Comparison of ENCODE assay signal across 8 cellular contexts in genomic region chr19:33522371-33522662, GRCh38. TPM values are rescaled to one million over a fixed set of nuclear protein-coding genes. Genes with fewer than 3 reads are reported as not detected.
A peak's percentile ranks its signal among the peaks of the same experiment; 100 is the strongest.
DNase-seq lines count a peak whose midpoint lies in the region; ATAC-seq and TF ChIP-seq lines count a peak whose summit lies in the region.

No MANE protein-coding gene starts in this region.

- TF ChIP-seq CTCF in AG10803 (conservative IDR thresholded peaks at IDR 0.05; ENCODE audit: low read length) (no peak), natural killer cell (IDR thresholded peaks at IDR 0.05) (no peak)

- no peak for ATAC-seq in central memory CD8-positive, alpha-beta T cell (replicated peaks; ENCODE audit: extremely low read depth, poor library complexity, severe bottlenecking)
- ATAC-seq in natural killer cell (no peak), left lobe of liver (no peak), GM18517 (IDR thresholded peaks at IDR 0.05; ENCODE audit: unreplicated experiment) (no peak), HG03521 (IDR thresholded peaks at IDR 0.05; ENCODE audit: unreplicated experiment) (no peak)

- H3K4me3 ChIP-seq in AG10803 (ENCODE audit: low read length) (peak overlapping the region; percentile 59), HUES64 (ENCODE audit: low read length) (peak overlapping the region; percentile 86)

- H3K27me3 ChIP-seq in HUES64 (ENCODE audit: insufficient read depth, low read length), result peaks cover 1% of the 10 kb centered on the region; the same call in 1 of the 2 replicates

- no peak overlapping the region for H3K27ac ChIP-seq in HUES64 (ENCODE audit: low read depth, low read length)

- no peaks in the 10 kb centered on the region for H3K36me3 Mint-ChIP-seq in central memory CD8-positive, alpha-beta T cell (ENCODE audit: insufficient read depth)
- H3K36me3 Mint-ChIP-seq in natural killer cell, result no peaks in the 10 kb centered on the region

- no peaks in the 10 kb centered on the region for H3K36me3 ChIP-seq in HUES64 (ENCODE audit: insufficient read depth, low read length)

- H3K27me3 Mint-ChIP-seq in central memory CD8-positive, alpha-beta T cell, result peaks cover 6% of the 10 kb centered on the region
- H3K27me3 Mint-ChIP-seq in natural killer cell (ENCODE audit: low read depth in 2 of 2), result no peaks in the 10 kb centered on the region

- H3K4me1 Mint-ChIP-seq in central memory CD8-positive, alpha-beta T cell, result peaks cover 24% of the 10 kb centered on the region
- H3K4me1 Mint-ChIP-seq in natural killer cell, result peaks cover 17 to 25% of the 10 kb centered on the region in 2 donors

- DNase-seq in AG10803 (ENCODE audit: low read depth) (no peak), natural killer cell (no peak), DMS 273 treated with DMSO at 0.1 percent for 48 hours (lab: John Stamatoyannopoulos, UW) (no peak), left lobe of liver (ENCODE audit: low spot score) (no peak)
- no peak for DNase-seq in central memory CD8-positive, alpha-beta T cell (ENCODE audit: low spot score in 2 of 2)

- no peaks in the 10 kb centered on the region for H3K9me3 ChIP-seq in HUES64 (ENCODE audit: insufficient read depth, low read depth, low read length)

- H3K4me1 ChIP-seq in HUES64 (ENCODE audit: insufficient read depth, low read length), result peaks cover 12% of the 10 kb centered on the region

- 92% methylated on average over 5 of the region's 5 CpGs for WGBS in HUES64

- peak overlapping the region; percentile 65 for H3K9ac ChIP-seq in HUES64 (ENCODE audit: low read depth, low read length)

- H3K9me3 Mint-ChIP-seq in central memory CD8-positive, alpha-beta T cell, result no peaks in the 10 kb centered on the region
- H3K9me3 Mint-ChIP-seq in natural killer cell, result no peaks in the 10 kb centered on the region

- peak overlapping the region; percentile 62 for H3K27ac Mint-ChIP-seq in central memory CD8-positive, alpha-beta T cell (ENCODE audit: low read depth)
- H3K27ac Mint-ChIP-seq in natural killer cell, result peak overlapping the region in 1 of 2 donors; percentile 69

- intact Hi-C loops in natural killer cell (cut with micrococcal nuclease), result no loop called here

- H3K4me3 Mint-ChIP-seq in central memory CD8-positive, alpha-beta T cell, result peak overlapping the region; percentile 71
- peak overlapping the region; percentile 81 for H3K4me3 Mint-ChIP-seq in natural killer cell

RNA-seq across cellular contexts. Expression of gene PEPD, which starts 0.7 kb away (rescaled TPM):
- polyA plus RNA-seq in HUES64 (2013, experiment 1 of 2), result 73.7 TPM
- 69.0 TPM for polyA plus RNA-seq in HUES64 (2013, experiment 2 of 2)
- total RNA-seq in natural killer cell, result 10 to 100 TPM; 33.9 to 42.2 (median 40.9) TPM
- 201 TPM for total RNA-seq in left lobe of liver
